In genomic region chr16:88685156-88686061, GRCh38 we compare ENCODE assay signal across 8 cellular contexts. TPM values are rescaled to one million over a fixed set of nuclear protein-coding genes. Genes with fewer than 3 reads are reported as not detected.
A peak's percentile ranks its signal among the peaks of the same experiment; 100 is the strongest.
DNase-seq lines count a peak whose midpoint lies in the region; ATAC-seq and TF ChIP-seq lines count a peak whose summit lies in the region.

No MANE protein-coding gene starts in this region.

- H3K4me1 Mint-ChIP-seq in activated naive CD4-positive, alpha-beta T cell treated with anti-CD3 and anti-CD28 coated beads, Interleukin-2, amount 50 U/mL, for 24 hours: peaks cover 59% of the 10 kb centered on the region

- H3K4me3 ChIP-seq in PC-3 (ENCODE audit: low read length) (peak overlapping the region; percentile 72), right cardiac atrium (ENCODE audit: low read length) (peak overlapping the region; percentile 71), gastrocnemius medialis (peak overlapping the region; percentile 68 to 83 (median 75))

- CTCF ChIA-PET in PC-3 (lab: Charles Lee): no interaction called here

- 0 out of 2 replicates have a peak, but pooled peaks cover 3% of the 10 kb centered on the region for H3K4me1 ChIP-seq in PC-3 (ENCODE audit: insufficient read depth, low read length)
- peaks cover 4% of the 10 kb centered on the region for H3K4me1 ChIP-seq in right cardiac atrium (ENCODE audit: control insufficient read depth, insufficient read depth, low read length)
- peaks cover 16 to 31% of the 10 kb centered on the region in 2 donors for H3K4me1 ChIP-seq in gastrocnemius medialis

- no peaks in the 10 kb centered on the region for H3K27me3 Mint-ChIP-seq in activated naive CD4-positive, alpha-beta T cell treated with anti-CD3 and anti-CD28 coated beads, Interleukin-2, amount 50 U/mL, for 24 hours

- no peaks in the 10 kb centered on the region for H3K9me3 Mint-ChIP-seq in activated naive CD4-positive, alpha-beta T cell treated with anti-CD3 and anti-CD28 coated beads, Interleukin-2, amount 50 U/mL, for 24 hours

- in situ Hi-C loops in gastrocnemius medialis (cut with MboI; ENCODE audit: low sequenced_read_pairs in 4 of 4): no loop called here

- H3K27me3 ChIP-seq in PC-3 (ENCODE audit: low read length) (no peaks in the 10 kb centered on the region), right cardiac atrium (ENCODE audit: control insufficient read depth, insufficient read depth) (no peaks in the 10 kb centered on the region), gastrocnemius medialis (no peaks in the 10 kb centered on the region)

- H3K36me3 ChIP-seq in PC-3 (ENCODE audit: low read depth, low read length): no peaks in the 10 kb centered on the region
- H3K36me3 ChIP-seq in gastrocnemius medialis: no peaks in the 10 kb centered on the region

- DNase-seq in PC-3 (no peak), right cardiac atrium (peak in 1 of 3 donors; percentile 67), gastrocnemius medialis (no peak)

- H3K4me3 Mint-ChIP-seq in activated naive CD4-positive, alpha-beta T cell treated with anti-CD3 and anti-CD28 coated beads, Interleukin-2, amount 50 U/mL, for 24 hours: peak overlapping the region; percentile 75

- peak overlapping the region; percentile 89 for H2AFZ ChIP-seq in PC-3 (ENCODE audit: low read length)

- peak overlapping the region; percentile 97 for H3K4me2 ChIP-seq in PC-3 (ENCODE audit: low read length)

- no peaks in the 10 kb centered on the region for H3K79me2 ChIP-seq in PC-3 (ENCODE audit: low read length)

- H3F3A ChIP-seq in PC-3 (ENCODE audit: low read length, unreplicated experiment): no peaks in the 10 kb centered on the region

- H3K27ac ChIP-seq in PC-3 (ENCODE audit: low read length) (no peak overlapping the region), right cardiac atrium (ENCODE audit: low read length) (no peak overlapping the region), gastrocnemius medialis (peak overlapping the region; percentile 82 to 96 (median 88))

- TF ChIP-seq CTCF in GM12874 (IDR thresholded peaks at IDR 0.05; ENCODE audit: insufficient read depth, low read depth, low read length) (peak; percentile 82), PC-3 (conservative IDR thresholded peaks at IDR 0.05; ENCODE audit: low read depth, low read length) (peak; percentile 62), gastrocnemius medialis (IDR thresholded peaks at IDR 0.05 in 4 of 5, conservative IDR thresholded peaks at IDR 0.05 in 1 of 5) (peak in 4 of 5 experiments; percentile 24 to 69 (median 54))

- intact Hi-C loops in PC-3 (cut with micrococcal nuclease): loop anchor here (1.0 kb wide), 1 partner anchor 22 kb away; the partner anchor contains the start of gene MVD
- intact Hi-C loops in right cardiac atrium (cut with DNase I): no loop called here
- intact Hi-C loops in gastrocnemius medialis (cut with DNase I; ENCODE audit: low total_unique reads): loop anchor here (1.0 to 2.0 kb wide), 3 partner anchors 11 to 485 kb away; partner anchors contain the start of genes CDH15, CTU2 and RNF166

- H3K9me3 ChIP-seq in PC-3 (ENCODE audit: low read length) (no peaks in the 10 kb centered on the region), right cardiac atrium (ENCODE audit: control insufficient read depth, low read length) (no peaks in the 10 kb centered on the region), gastrocnemius medialis (no peaks in the 10 kb centered on the region)

- no peaks in the 10 kb centered on the region for H3K36me3 Mint-ChIP-seq in activated naive CD4-positive, alpha-beta T cell treated with anti-CD3 and anti-CD28 coated beads, Interleukin-2, amount 50 U/mL, for 24 hours

- H3K27ac Mint-ChIP-seq in activated naive CD4-positive, alpha-beta T cell treated with anti-CD3 and anti-CD28 coated beads, Interleukin-2, amount 50 U/mL, for 24 hours: no peak overlapping the region

- ATAC-seq in PC-3 (peak; percentile 6; the same call in 1 of the 2 replicates), right cardiac atrium (peak in 1 of 2 donors; percentile 8), gastrocnemius medialis (no peak), GM21723 (IDR thresholded peaks at IDR 0.05; ENCODE audit: unreplicated experiment) (no peak), HG03520 (IDR thresholded peaks at IDR 0.05; ENCODE audit: unreplicated experiment) (no peak), HG02759 (IDR thresholded peaks at IDR 0.05; ENCODE audit: unreplicated experiment) (no peak)

- no TSS peak for BruUV-seq in PC-3 (replicated peaks; lab: Mats Ljungman, UMichigan)

- POLR2A ChIA-PET in PC-3 (lab: Charles Lee; ENCODE audit: unreplicated experiment): no interaction called here

- no peak for TF ChIP-seq POLR2A in gastrocnemius medialis (IDR thresholded peaks at IDR 0.05)

- no peaks in the 10 kb centered on the region for H4K20me1 ChIP-seq in PC-3 (ENCODE audit: low read length)

- no peak overlapping the region for H3K9ac ChIP-seq in PC-3 (ENCODE audit: low read length)

- H3K9me2 ChIP-seq in PC-3 (replicated peaks; ENCODE audit: low read length): no peaks in the 10 kb centered on the region

- 6% methylated on average over 33 of the region's 33 CpGs for WGBS in right cardiac atrium

RNA-seq across cellular contexts. Expression of gene SNAI3, which starts 0.9 kb away (rescaled TPM):
- total RNA-seq in PC-3 (2014; rRNA removed) (0.22 and 0.46 TPM in 2 replicates), right cardiac atrium (1 to 10 TPM in 3 of 4 donors, under 1 TPM in 1; 0.39 to 2.8 (median 1.6) TPM), gastrocnemius medialis (1 to 10 TPM; 1.2 to 2.2 (median 1.6) TPM)
- polyA plus RNA-seq in right cardiac atrium: 2.7 TPM

RNA-seq across cellular contexts. Expression of gene RNF166, which starts 20.8 kb away (rescaled TPM):
- 25.2 and 28.8 TPM in 2 replicates for total RNA-seq in PC-3 (2014; rRNA removed)
- total RNA-seq in right cardiac atrium: 10 to 100 TPM; 15.0 to 23.8 (median 19.2) TPM
- polyA plus RNA-seq in right cardiac atrium: 18.4 TPM
- 10 to 100 TPM; 22.9 to 32.5 (median 26.1) TPM for total RNA-seq in gastrocnemius medialis

RNA-seq across cellular contexts. Expression of gene CTU2, which starts 20.9 kb away (rescaled TPM):
- total RNA-seq in PC-3 (2014; rRNA removed): 30.3 and 39.4 TPM in 2 replicates
- 10 to 100 TPM; 11.1 to 16.3 (median 12.4) TPM for total RNA-seq in right cardiac atrium
- polyA plus RNA-seq in right cardiac atrium: 11.4 TPM
- total RNA-seq in gastrocnemius medialis: 10 to 100 TPM; 11.1 to 17.7 (median 14.1) TPM

RNA-seq across cellular contexts. Expression of gene MVD, which starts 22.5 kb away (rescaled TPM):
- total RNA-seq in PC-3 (2014; rRNA removed) (38.3 and 48.9 TPM in 2 replicates), right cardiac atrium (10 to 100 TPM; 29.8 to 32.0 (median 31.2) TPM), gastrocnemius medialis (10 to 100 TPM in 3 of 4 donors, 1 to 10 TPM in 1; 9.0 to 16.3 (median 13.4) TPM)
- polyA plus RNA-seq in right cardiac atrium: 35.9 TPM

RNA-seq across cellular contexts. Expression of gene CYBA, which starts 34.6 kb away (rescaled TPM):
- not detected in 2 replicates for total RNA-seq in PC-3 (2014; rRNA removed)
- 100 to 1,000 TPM in 1 of 4 donors, 10 to 100 TPM in 3; 53.9 to 101 (median 70.7) TPM for total RNA-seq in right cardiac atrium
- 84.2 TPM for polyA plus RNA-seq in right cardiac atrium
- total RNA-seq in gastrocnemius medialis: 10 to 100 TPM in 3 of 4 donors, 1 to 10 TPM in 1; 5.1 to 33.2 (median 28.7) TPM

Comparison
In these comparisons a context has a peak if more than half of its experiments do, and no peak if none do; other contexts are left out.
1. H3K27ac ChIP-seq: peak in gastrocnemius medialis (4 of 4); none in PC-3 (single experiment) and right cardiac atrium (single experiment).
2. intact Hi-C loops: an anchor here in PC-3 (1.0 kb wide) and gastrocnemius medialis (1.0 to 2.0 kb wide); none called in right cardiac atrium.
3. Peak in every context shown above with its lines, with median percentiles within 50 percentile points of each other: CTCF ChIP-seq and H3K4me3 ChIP-seq.